In genomic region chr9:81113408-81114124, GRCh38 we compare ENCODE assay signal across 10 cellular contexts.
DNase-seq lines count a peak whose midpoint lies in the region; ATAC-seq and TF ChIP-seq lines count a peak whose summit lies in the region.
"Had no signal": no experiment of that assay in that cellular context is flagged by ENCODE, and none has a peak within 500 bp of the region (broad histone marks: within the 10 kb centered on the region; RNA-seq: fewer than 3 reads in every experiment).

No MANE protein-coding gene starts in this region.

- intact Hi-C loops in CD14-positive monocyte (cut with micrococcal nuclease), result no loop called here
- intact Hi-C loops in activated CD4-positive, alpha-beta memory T cell treated with anti-CD3 and anti-CD28 coated beads for 36 hours (cut with micrococcal nuclease), result no loop called here

- peaks cover 0 to 3% (median 0%) of the 10 kb centered on the region in 7 donors for H3K9me3 Mint-ChIP-seq in CD14-positive monocyte
- peaks cover 4% of the 10 kb centered on the region for H3K9me3 Mint-ChIP-seq in activated CD4-positive, alpha-beta memory T cell treated with anti-CD3 and anti-CD28 coated beads for 36 hours
- H3K9me3 Mint-ChIP-seq: neural crest cell had no signal

- no peak for DNase-seq in CD14-positive monocyte (ENCODE audit: low spot score)
- peak; percentile 60 for DNase-seq in NCI-H187 treated with DMSO at 0.1 percent for 48 hours (lab: John Stamatoyannopoulos, UW)
- peak; percentile 12 for DNase-seq in amniotic epithelial cell (ENCODE audit: low read depth)
- DNase-seq in DMS53 (lab: John Stamatoyannopoulos, UW), result no peak
- DNase-seq in erythroblast (lab: John Stamatoyannopoulos, UW), result no peak
- DNase-seq in SHP77 (lab: John Stamatoyannopoulos, UW), result no peak
- no peak for DNase-seq in activated CD4-positive, alpha-beta memory T cell treated with anti-CD3 and anti-CD28 coated beads for 36 hours
- DNase-seq: MG63 had no signal

- ATAC-seq in HG02623 (IDR thresholded peaks at IDR 0.05; ENCODE audit: unreplicated experiment), result peak; percentile 58

- no peak for TF ChIP-seq CTCF in CD14-positive monocyte (IDR thresholded peaks at IDR 0.05)

- H3K27me3 Mint-ChIP-seq in CD14-positive monocyte (ENCODE audit: low read depth in 3 of 3), result peaks cover 0 to 3% (median 1%) of the 10 kb centered on the region in 3 donors
- H3K27me3 Mint-ChIP-seq in activated CD4-positive, alpha-beta memory T cell treated with anti-CD3 and anti-CD28 coated beads for 36 hours, result no peaks in the 10 kb centered on the region

- CTCF ChIA-PET in activated CD4-positive, alpha-beta memory T cell treated with anti-CD3 and anti-CD28 coated beads for 36 hours (lab: Charles Lee), result no interaction called here

- no peak for TF ChIP-seq POLR2A in erythroblast (IDR thresholded peaks at IDR 0.05; ENCODE audit: low read length)

- peak overlapping the region; percentile 6 to 88 (median 68) for H3K27ac Mint-ChIP-seq in CD14-positive monocyte
- no peak overlapping the region for H3K27ac Mint-ChIP-seq in activated CD4-positive, alpha-beta memory T cell treated with anti-CD3 and anti-CD28 coated beads for 36 hours

- peaks cover 52% of the 10 kb centered on the region for H3K4me1 Mint-ChIP-seq in CD14-positive monocyte
- no peaks in the 10 kb centered on the region for H3K4me1 Mint-ChIP-seq in activated CD4-positive, alpha-beta memory T cell treated with anti-CD3 and anti-CD28 coated beads for 36 hours (ENCODE audit: low read depth)

- POLR2A ChIA-PET in activated CD4-positive, alpha-beta memory T cell treated with anti-CD3 and anti-CD28 coated beads for 36 hours (lab: Charles Lee), result no interaction called here

- peak overlapping the region; percentile 7 to 77 for H3K4me3 Mint-ChIP-seq in CD14-positive monocyte
- H3K4me3 Mint-ChIP-seq in activated CD4-positive, alpha-beta memory T cell treated with anti-CD3 and anti-CD28 coated beads for 36 hours, result no peak overlapping the region
- H3K4me3 Mint-ChIP-seq: neural crest cell had no signal

- H3K36me3 Mint-ChIP-seq in CD14-positive monocyte, result no peaks in the 10 kb centered on the region
- H3K36me3 Mint-ChIP-seq in activated CD4-positive, alpha-beta memory T cell treated with anti-CD3 and anti-CD28 coated beads for 36 hours, result no peaks in the 10 kb centered on the region

Comparison
In these comparisons a context has a peak if more than half of its experiments do, and no peak if none do; other contexts are left out.
1. DNase-seq: peak in NCI-H187 treated with DMSO at 0.1 percent for 48 hours (single experiment) and amniotic epithelial cell (single experiment); none in CD14-positive monocyte (single experiment), DMS53 (single experiment), erythroblast (0 of 2), SHP77 (0 of 2) and activated CD4-positive, alpha-beta memory T cell treated with anti-CD3 and anti-CD28 coated beads for 36 hours (single experiment).